12 cellular contexts compared by ENCODE assay signal in genomic region chr20:7161690-7162089, GRCh38.
DNase-seq lines count a peak whose midpoint lies in the region; ATAC-seq and TF ChIP-seq lines count a peak whose summit lies in the region.
"Had no signal": no experiment of that assay in that cellular context is flagged by ENCODE, and none has a peak within 500 bp of the region (broad histone marks: within the 10 kb centered on the region; RNA-seq: fewer than 3 reads in every experiment).

No MANE protein-coding gene starts in this region.

- ATAC-seq in HG02981 (IDR thresholded peaks at IDR 0.05; ENCODE audit: unreplicated experiment) (no peak), esophagus mucosa (no peak)
- ATAC-seq: stimulated activated memory B cell treated with anti-CD40 and anti-IgM and Interleukin-4, amounts not matched to agents 10 μg/mL and 1 μg/mL and 100 μg/mL, for 72 hours had no signal

- H3K36me3 ChIP-seq in GM23248 (ENCODE audit: low read depth) (no peaks in the 10 kb centered on the region), SK-N-MC (ENCODE audit: insufficient read depth, low read length) (no peaks in the 10 kb centered on the region), left ventricle myocardium inferior (no peaks in the 10 kb centered on the region), BE2C (no peaks in the 10 kb centered on the region), MG63 (no peaks in the 10 kb centered on the region)
- H3K36me3 ChIP-seq: neutrophil had no signal

- peak; percentile 61 for TF ChIP-seq CTCF in 22Rv1 (IDR thresholded peaks at IDR 0.05)
- peak; percentile 62 for TF ChIP-seq CTCF in left ventricle myocardium inferior (IDR thresholded peaks at IDR 0.05; ENCODE audit: borderline replicate concordance)
- TF ChIP-seq CTCF in BE2C (IDR thresholded peaks at IDR 0.05; ENCODE audit: low read depth, low read length): no peak

- H3K4me2 ChIP-seq in GM23248 (ENCODE audit: unreplicated experiment): no peak overlapping the region
- H3K4me2 ChIP-seq: KMS-11 had no signal

- intact Hi-C loops in left ventricle myocardium inferior (cut with micrococcal nuclease): no loop called here

- H3K27ac ChIP-seq in 22Rv1: no peak overlapping the region
- no peak overlapping the region for H3K27ac ChIP-seq in GM23248
- H3K27ac ChIP-seq in SK-N-MC: no peak overlapping the region
- no peak overlapping the region for H3K27ac ChIP-seq in left ventricle myocardium inferior (replicated peaks)
- H3K27ac ChIP-seq: KMS-11, neutrophil had no signal

- H3K9me2 ChIP-seq in GM23248 (ENCODE audit: insufficient read depth): no peaks in the 10 kb centered on the region

- H3K9me3 ChIP-seq in GM23248 (ENCODE audit: low read depth) (no peaks in the 10 kb centered on the region), SK-N-MC (ENCODE audit: low read depth, low read length) (no peaks in the 10 kb centered on the region), left ventricle myocardium inferior (replicated peaks) (no peaks in the 10 kb centered on the region), BE2C (no peaks in the 10 kb centered on the region; the same call in 1 of the 2 replicates), MG63 (no peaks in the 10 kb centered on the region)
- H3K9me3 ChIP-seq: neutrophil had no signal

- no peaks in the 10 kb centered on the region for H3K27me3 ChIP-seq in GM23248 (replicated peaks; ENCODE audit: insufficient read depth)
- H3K27me3 ChIP-seq in left ventricle myocardium inferior (ENCODE audit: low read depth): no peaks in the 10 kb centered on the region
- no peaks in the 10 kb centered on the region for H3K27me3 ChIP-seq in BE2C
- H3K27me3 ChIP-seq in MG63: no peaks in the 10 kb centered on the region
- H3K27me3 ChIP-seq: neutrophil had no signal

- DNase-seq in GM23248 (peak; percentile 8), SK-N-MC (ENCODE audit: low read depth, low spot score) (peak; percentile 8), left ventricle myocardium inferior (no peak), BE2C (no peak), MG63 (no peak)
- DNase-seq: activated CD4-positive, alpha-beta T cell treated with anti-CD3 and anti-CD28 coated beads, Interleukin-2, amount 10 ng/mL, durations not matched to agents 24 days and 14 days had no signal

- in situ Hi-C loops in GM23248 (cut with MboI): no loop called here

- H2AFZ ChIP-seq in GM23248: no peak overlapping the region

- H4K20me1 ChIP-seq in GM23248 (ENCODE audit: insufficient read depth): no peaks in the 10 kb centered on the region

- H3K79me2 ChIP-seq in GM23248 (ENCODE audit: insufficient read depth): no peaks in the 10 kb centered on the region

- no peak overlapping the region for H3K9ac ChIP-seq in GM23248
- no peak overlapping the region for H3K9ac ChIP-seq in SK-N-MC (ENCODE audit: insufficient read length)
- H3K9ac ChIP-seq: KMS-11 had no signal

- H3K4me3 ChIP-seq in GM23248: no peak overlapping the region
- no peak overlapping the region for H3K4me3 ChIP-seq in SK-N-MC
- no peak overlapping the region for H3K4me3 ChIP-seq in left ventricle myocardium inferior
- no peak overlapping the region for H3K4me3 ChIP-seq in BE2C (ENCODE audit: low read depth, low read length)
- H3K4me3 ChIP-seq in MG63: no peak overlapping the region

- no peaks in the 10 kb centered on the region for H3K4me1 ChIP-seq in GM23248 (ENCODE audit: insufficient read depth)
- H3K4me1 ChIP-seq in left ventricle myocardium inferior: no peaks in the 10 kb centered on the region
- H3K4me1 ChIP-seq in BE2C: no peaks in the 10 kb centered on the region

- no peaks in the 10 kb centered on the region for H3F3A ChIP-seq in GM23248 (ENCODE audit: insufficient read depth)

Comparison
In these comparisons a context has a peak if more than half of its experiments do, and no peak if none do; other contexts are left out.
1. DNase-seq: peak in GM23248 (single experiment) and SK-N-MC (single experiment); none in left ventricle myocardium inferior (single experiment), BE2C (single experiment) and MG63 (single experiment).